Comparison of ENCODE assay signal across 13 cellular contexts in the genomic region with DNA sequence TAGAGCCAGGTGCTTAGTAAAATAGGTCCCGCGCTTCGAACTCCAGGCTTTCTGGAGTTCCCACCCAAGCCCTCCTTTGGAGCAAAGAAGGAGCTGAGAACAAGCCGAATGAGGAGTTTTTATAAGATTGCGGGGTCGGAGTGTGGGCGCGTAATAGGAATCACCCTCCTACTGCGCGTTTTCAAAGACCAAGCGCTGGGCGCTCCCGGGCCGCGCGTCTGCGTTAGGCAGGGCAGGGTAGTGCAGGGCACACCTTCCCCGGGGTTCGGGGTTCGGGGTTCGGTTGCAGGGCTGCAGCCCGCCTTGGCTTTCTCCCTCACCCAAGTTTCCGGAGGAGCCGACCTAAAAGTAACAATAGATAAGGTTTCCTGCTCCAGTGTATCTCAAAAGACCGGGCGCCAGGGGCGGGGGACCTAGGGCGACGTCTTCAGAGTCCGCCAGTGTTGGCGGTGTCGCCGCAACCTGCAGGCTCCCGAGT. TPM values are rescaled to one million over a fixed set of nuclear protein-coding genes. Genes with fewer than 3 reads are reported as not detected.
DNase-seq lines count a peak whose midpoint lies in the region; ATAC-seq, FAIRE-seq and TF ChIP-seq lines count a peak whose summit lies in the region.
"Had no signal": no experiment of that assay in that cellular context is flagged by ENCODE, and none has a peak within 500 bp of the region (broad histone marks: within the 10 kb centered on the region; RNA-seq: fewer than 3 reads in every experiment).

No MANE protein-coding gene starts in this region.

- H4K91ac ChIP-seq in H1 (replicated peaks; ENCODE audit: insufficient read length, low read length), result no peak overlapping the region

- H4K20me1 ChIP-seq in H1 (replicated peaks in 1 of 2; ENCODE audit: control insufficient read depth in 1 of 2, insufficient read depth in 2 of 2, low read length in 2 of 2), result peaks cover 5 to 8% of the 10 kb centered on the region in 2 experiments

- H3K4me3 Mint-ChIP-seq in activated CD4-positive, alpha-beta T cell treated with anti-CD3 and anti-CD28 coated beads for 36 hours, result no peak overlapping the region
- no peak overlapping the region for H3K4me3 Mint-ChIP-seq in activated CD4-positive, alpha-beta memory T cell treated with anti-CD3 and anti-CD28 coated beads, Interleukin-2, amount 10 ng/mL, durations not matched to agents 7 days and 5 days
- H3K4me3 Mint-ChIP-seq in activated CD8-positive, alpha-beta T cell treated with anti-CD3 and anti-CD28 coated beads, Interleukin-2, amount 10 ng/mL, durations not matched to agents 7 days and 5 days, result no peak overlapping the region

- H3K27me3 Mint-ChIP-seq in activated CD4-positive, alpha-beta T cell treated with anti-CD3 and anti-CD28 coated beads for 36 hours, result peaks cover 46% of the 10 kb centered on the region
- H3K27me3 Mint-ChIP-seq in activated CD4-positive, alpha-beta memory T cell treated with anti-CD3 and anti-CD28 coated beads, Interleukin-2, amount 10 ng/mL, durations not matched to agents 7 days and 5 days, result peaks cover 65% of the 10 kb centered on the region
- H3K27me3 Mint-ChIP-seq in activated CD8-positive, alpha-beta T cell treated with anti-CD3 and anti-CD28 coated beads, Interleukin-2, amount 10 ng/mL, durations not matched to agents 7 days and 5 days (ENCODE audit: low read depth), result peaks cover 71% of the 10 kb centered on the region

- no peaks in the 10 kb centered on the region for H3K79me2 ChIP-seq in H1 (ENCODE audit: control insufficient read depth in 1 of 2, insufficient read depth in 2 of 2, low read length in 2 of 2)

- H4K8ac ChIP-seq in H1 (ENCODE audit: extremely low read depth, insufficient read depth, low read length), result peak overlapping the region; percentile 31; the same call in 1 of the 2 replicates

- no peak for TF ChIP-seq RAD21 in H1 (IDR thresholded peaks at IDR 0.05 in 1 of 2, conservative IDR thresholded peaks at IDR 0.05 in 1 of 2; ENCODE audit: low read depth in 2 of 2, low read length in 2 of 2)

- peaks cover 12% of the 10 kb centered on the region for H3K23me2 ChIP-seq in H1 (ENCODE audit: low read depth, low read length)

- no peaks in the 10 kb centered on the region for H3K79me1 ChIP-seq in H1 (ENCODE audit: low read depth, low read length)

- H2AK5ac ChIP-seq in H1 (ENCODE audit: low read depth, low read length), result no peak overlapping the region

- POLR2A ChIA-PET in activated CD4-positive, alpha-beta T cell treated with anti-CD3 and anti-CD28 coated beads for 36 hours (lab: Charles Lee), result no interaction called here
- POLR2A ChIA-PET in H1 (lab: Charles Lee; ENCODE audit: partially characterized antibody), result interaction anchor here (1.0 to 8.9 kb wide), 7 partner anchors 9 to 388 kb away, joined by 3 to 70 read pairs (median 5); a partner anchor contains a TSS
- POLR2A ChIA-PET in activated CD4-positive, alpha-beta memory T cell treated with anti-CD3 and anti-CD28 coated beads, Interleukin-2, amount 10 ng/mL, durations not matched to agents 7 days and 5 days (lab: Charles Lee), result no interaction called here
- POLR2A ChIA-PET in activated CD8-positive, alpha-beta T cell treated with anti-CD3 and anti-CD28 coated beads, Interleukin-2, amount 10 ng/mL, durations not matched to agents 7 days and 5 days (lab: Charles Lee), result no interaction called here

- H3K27ac ChIP-seq in H1 (ENCODE audit: low read depth, low read length) (no peak overlapping the region), lung (ENCODE audit: low read depth in 1 of 2, low read length in 1 of 2) (peak overlapping the region in 1 of 2 donors; percentile 23), tibial artery (no peak overlapping the region)

- no peak overlapping the region for H3K23ac ChIP-seq in H1 (ENCODE audit: insufficient read length)

- H2AFZ ChIP-seq in H1 (ENCODE audit: low read length), result no peak overlapping the region

- 7% methylated on average over 34 of the region's 34 CpGs; no CpG with 5 or more reads in 1 of the 2 experiments for WGBS in H1 (ENCODE audit: extremely low coverage in 1 of 2, insufficient coverage in 1 of 2, insufficient read length in 1 of 2, insufficient replicate concordance in 2 of 2, low coverage in 1 of 2, low lambda C conversion rate in 2 of 2, missing lambda C conversion rate in 1 of 2), 2 experiments
- 5 to 6% methylated on average over 34 of the region's 34 CpGs for WGBS in lung, 2 donors

- peaks cover 0 to 10% of the 10 kb centered on the region in 2 experiments; a peak in 1 of 4 replicates for H3K9me3 ChIP-seq in H1 (ENCODE audit: insufficient read depth in 2 of 2, low read depth in 1 of 2, low read length in 1 of 2)
- H3K9me3 ChIP-seq in lung (ENCODE audit: control insufficient read depth in 2 of 2, insufficient read depth in 1 of 2, low read length in 1 of 2), result peaks cover 0 to 6% of the 10 kb centered on the region in 2 donors
- H3K9me3 ChIP-seq in tibial artery, result no peaks in the 10 kb centered on the region

- no peak overlapping the region for H3K56ac ChIP-seq in H1 (replicated peaks; ENCODE audit: insufficient read length, low read depth, low read length)

- H3K4me3 ChIP-seq in H1 (ENCODE audit: extremely low read depth in 1 of 4, insufficient read depth in 2 of 4, low read depth in 3 of 4, low read length in 4 of 4) (peak overlapping the region; percentile 17 to 56 (median 22); a peak in 4 of 8 replicates), lung (peak overlapping the region; percentile 45), tibial artery (peak overlapping the region; percentile 47 to 55)

- no peak overlapping the region for H3K4ac ChIP-seq in H1 (replicated peaks; ENCODE audit: insufficient read length, low read depth, low read length)

- ATAC-seq in activated CD4-positive, alpha-beta T cell treated with anti-CD3 and anti-CD28 coated beads for 36 hours, result no peak
- ATAC-seq in lung (ENCODE audit: insufficient read depth, low FRiP score), result no peak
- no peak for ATAC-seq in activated CD8-positive, alpha-beta T cell treated with anti-CD3 and anti-CD28 coated beads, Interleukin-2, amount 10 ng/mL, durations not matched to agents 7 days and 5 days

- peak; percentile 7 for DNase-seq in activated CD4-positive, alpha-beta T cell treated with anti-CD3 and anti-CD28 coated beads for 36 hours
- DNase-seq in activated CD4-positive, alpha-beta T cell treated with anti-CD3 and anti-CD28 coated beads for 4 hours, result no peak
- DNase-seq in H1 (ENCODE audit: low read depth in 1 of 2, low spot score in 2 of 2) (peak in 1 of 2 experiments; percentile 70), lung (ENCODE audit: low spot score) (no peak), tibial artery (no peak), HK-2 (ENCODE audit: unreplicated experiment) (no peak)
- DNase-seq in activated CD4-positive, alpha-beta memory T cell treated with anti-CD3 and anti-CD28 coated beads, Interleukin-2, amount 10 ng/mL, durations not matched to agents 7 days and 5 days, result no peak
- DNase-seq in activated CD8-positive, alpha-beta T cell treated with anti-CD3 and anti-CD28 coated beads, Interleukin-2, amount 10 ng/mL, durations not matched to agents 7 days and 5 days, result no peak
- DNase-seq: activated CD4-positive, alpha-beta T cell treated with anti-CD3 and anti-CD28 coated beads, Interleukin-2, amount 50 U/mL, for 4 hours; amniotic stem cell; NCI-H2171 had no signal

- peak overlapping the region; percentile 76 to 85 for H3K4me2 ChIP-seq in H1 (ENCODE audit: insufficient read depth in 1 of 2, low read depth in 2 of 2, low read length in 2 of 2)

- H2BK15ac ChIP-seq in H1 (ENCODE audit: low read length), result no peak overlapping the region

- TF ChIP-seq CTCF in H1 (IDR thresholded peaks at IDR 0.05; ENCODE audit: control extremely low read depth in 1 of 3, insufficient read depth in 1 of 3, low read depth in 1 of 3, low read length in 3 of 3) (no peak), lung (IDR thresholded peaks at IDR 0.05; ENCODE audit: control extremely low read depth, extremely low read depth) (no peak), tibial artery (IDR thresholded peaks at IDR 0.05) (peak in 1 of 2 experiments; percentile 2)

- peaks cover 55 to 80% (median 71%) of the 10 kb centered on the region in 4 experiments for H3K27me3 ChIP-seq in H1 (replicated peaks in 1 of 4; ENCODE audit: control insufficient read depth in 3 of 4, extremely low read depth in 1 of 4, insufficient read depth in 3 of 4, low read length in 3 of 4)
- peaks cover 4% of the 10 kb centered on the region for H3K27me3 ChIP-seq in lung (ENCODE audit: control insufficient read depth, insufficient read depth)
- peaks cover 0 to 38% of the 10 kb centered on the region in 2 donors for H3K27me3 ChIP-seq in tibial artery

- TF ChIP-seq POLR2A in H1 (IDR thresholded peaks at IDR 0.05; ENCODE audit: control extremely low read depth in 1 of 2, low read depth in 2 of 2, low read length in 2 of 2), result no peak

- H3K4me1 ChIP-seq in H1 (replicated peaks in 1 of 4; ENCODE audit: control insufficient read depth in 3 of 4, insufficient read depth in 4 of 4, low read length in 3 of 4) (peaks cover 3 to 20% (median 12%) of the 10 kb centered on the region in 4 experiments), lung (ENCODE audit: control insufficient read depth in 2 of 2, insufficient read depth in 2 of 2, low read length in 2 of 2) (peaks cover 0 to 17% of the 10 kb centered on the region in 2 donors), tibial artery (peaks cover 0 to 46% (median 38%) of the 10 kb centered on the region in 4 donors)

- H2BK5ac ChIP-seq in H1 (ENCODE audit: low read depth, low read length), result no peak overlapping the region

- intact Hi-C loops in activated CD4-positive, alpha-beta T cell treated with anti-CD3 and anti-CD28 coated beads for 36 hours (cut with DNase I, micrococcal nuclease), result loop anchor here in 1 of 2 experiments (5.0 kb wide), 2 partner anchors 619 to 1694 kb away; no protein-coding TSS in a partner anchor
- intact Hi-C loops in tibial artery (cut with DNase I; ENCODE audit: low total_unique reads), result no loop called here

- TF ChIP-seq EP300 in H1 (IDR thresholded peaks at IDR 0.05; ENCODE audit: borderline replicate concordance in 1 of 2, low read depth in 2 of 2, low read length in 2 of 2), result no peak

- H3K4me1 Mint-ChIP-seq in activated CD4-positive, alpha-beta T cell treated with anti-CD3 and anti-CD28 coated beads for 36 hours, result peaks cover 21% of the 10 kb centered on the region
- peaks cover 8% of the 10 kb centered on the region for H3K4me1 Mint-ChIP-seq in activated CD4-positive, alpha-beta memory T cell treated with anti-CD3 and anti-CD28 coated beads, Interleukin-2, amount 10 ng/mL, durations not matched to agents 7 days and 5 days
- peaks cover 17% of the 10 kb centered on the region for H3K4me1 Mint-ChIP-seq in activated CD8-positive, alpha-beta T cell treated with anti-CD3 and anti-CD28 coated beads, Interleukin-2, amount 10 ng/mL, durations not matched to agents 7 days and 5 days (ENCODE audit: low read depth)

- CTCF ChIA-PET in activated CD4-positive, alpha-beta T cell treated with anti-CD3 and anti-CD28 coated beads for 36 hours (lab: Charles Lee), result no interaction called here
- CTCF ChIA-PET in H1 (lab: Charles Lee; ENCODE audit: partially characterized antibody), result interaction anchor here (0.6 to 2.6 kb wide), 6 partner anchors 13 to 1282 kb away, joined by 3 to 8 read pairs (median 3); no protein-coding TSS in a partner anchor
- CTCF ChIA-PET in activated CD4-positive, alpha-beta memory T cell treated with anti-CD3 and anti-CD28 coated beads, Interleukin-2, amount 10 ng/mL, durations not matched to agents 7 days and 5 days (lab: Charles Lee), result no interaction called here
- CTCF ChIA-PET in activated CD8-positive, alpha-beta T cell treated with anti-CD3 and anti-CD28 coated beads, Interleukin-2, amount 10 ng/mL, durations not matched to agents 7 days and 5 days (lab: Charles Lee), result no interaction called here

- no peak overlapping the region for H3K27ac Mint-ChIP-seq in activated CD4-positive, alpha-beta T cell treated with anti-CD3 and anti-CD28 coated beads for 36 hours
- no peak overlapping the region for H3K27ac Mint-ChIP-seq in activated CD4-positive, alpha-beta memory T cell treated with anti-CD3 and anti-CD28 coated beads, Interleukin-2, amount 10 ng/mL, durations not matched to agents 7 days and 5 days
- no peak overlapping the region for H3K27ac Mint-ChIP-seq in activated CD8-positive, alpha-beta T cell treated with anti-CD3 and anti-CD28 coated beads, Interleukin-2, amount 10 ng/mL, durations not matched to agents 7 days and 5 days

- no peak for FAIRE-seq in H1 (lab: Jason Lieb, UNC)
- FAIRE-seq: HTR-8/SVneo had no signal

- no peak overlapping the region for H2BK12ac ChIP-seq in H1 (ENCODE audit: low read depth, low read length)

- no peak overlapping the region for H3K14ac ChIP-seq in H1 (ENCODE audit: insufficient read length)

- H4K5ac ChIP-seq in H1 (ENCODE audit: insufficient read length, low read depth, low read length), result no peak overlapping the region

- H3K36me3 Mint-ChIP-seq in activated CD4-positive, alpha-beta T cell treated with anti-CD3 and anti-CD28 coated beads for 36 hours (ENCODE audit: low read depth), result no peaks in the 10 kb centered on the region
- H3K36me3 Mint-ChIP-seq in activated CD4-positive, alpha-beta memory T cell treated with anti-CD3 and anti-CD28 coated beads, Interleukin-2, amount 10 ng/mL, durations not matched to agents 7 days and 5 days (ENCODE audit: low read depth), result peaks cover 4% of the 10 kb centered on the region
- peaks cover 2% of the 10 kb centered on the region for H3K36me3 Mint-ChIP-seq in activated CD8-positive, alpha-beta T cell treated with anti-CD3 and anti-CD28 coated beads, Interleukin-2, amount 10 ng/mL, durations not matched to agents 7 days and 5 days (ENCODE audit: low read depth)

- H2BK120ac ChIP-seq in H1 (replicated peaks; ENCODE audit: low read depth, low read length), result no peak overlapping the region

- H2BK20ac ChIP-seq in H1 (ENCODE audit: low read length), result no peak overlapping the region

- H3K18ac ChIP-seq in H1 (ENCODE audit: extremely low read depth, low read length), result no peak overlapping the region

- no peaks in the 10 kb centered on the region for H3K9me3 Mint-ChIP-seq in activated CD4-positive, alpha-beta T cell treated with anti-CD3 and anti-CD28 coated beads for 36 hours (ENCODE audit: low read depth)
- no peaks in the 10 kb centered on the region for H3K9me3 Mint-ChIP-seq in activated CD4-positive, alpha-beta memory T cell treated with anti-CD3 and anti-CD28 coated beads, Interleukin-2, amount 10 ng/mL, durations not matched to agents 7 days and 5 days
- no peaks in the 10 kb centered on the region for H3K9me3 Mint-ChIP-seq in activated CD8-positive, alpha-beta T cell treated with anti-CD3 and anti-CD28 coated beads, Interleukin-2, amount 10 ng/mL, durations not matched to agents 7 days and 5 days (ENCODE audit: insufficient read depth)

- H3K36me3 ChIP-seq in H1 (ENCODE audit: control insufficient read depth in 2 of 4, insufficient read depth in 4 of 4, low read length in 3 of 4) (peaks cover 0 to 5% (median 0%) of the 10 kb centered on the region in 4 experiments; a peak in 1 of 8 replicates), lung (ENCODE audit: control insufficient read depth in 2 of 2, insufficient read depth in 2 of 2, low read length in 2 of 2) (no peaks in the 10 kb centered on the region), tibial artery (no peaks in the 10 kb centered on the region)

- no peak overlapping the region for H3K9ac ChIP-seq in H1 (replicated peaks in 1 of 4; ENCODE audit: extremely low read depth in 1 of 4, low read depth in 3 of 4, low read length in 3 of 4)

RNA-seq across cellular contexts. Expression of a gene that starts 3.6 kb away (rescaled TPM):
- total RNA-seq in activated CD4-positive, alpha-beta T cell treated with anti-CD3 and anti-CD28 coated beads for 36 hours, result not detected
- total RNA-seq in H1 (2021; fragmentation: NEBNext Ultra II Directional; extraction: Animal tissue kit (Norgen Biotek cat#: 25700)), result 0.75 and 0.93 TPM in 2 replicates
- polyA plus RNA-seq in H1 (2011; rRNA removed) (0.82 and 1.3 TPM in 2 replicates), lung (1 to 10 TPM; 1.6 to 2.2 TPM)
- 0.63 TPM for polyA plus RNA-seq in H1 (2011; cell fraction: cytosol; rRNA removed)
- 2.7 TPM for polyA plus RNA-seq in H1 (2011; cell fraction: nucleus; rRNA removed)
- 0.52 to 0.83 TPM (median 0.59 TPM) in 4 replicates for polyA plus RNA-seq in H1 (2012, experiment 1 of 2)
- polyA plus RNA-seq in H1 (2012, experiment 2 of 2), result 0.24 TPM
- 0.79 TPM for polyA plus RNA-seq in H1 (2013, experiment 1 of 2)
- 0.72 TPM for polyA plus RNA-seq in H1 (2013, experiment 2 of 2)
- polyA minus RNA-seq in H1 (2011; rRNA and poly(A)+ RNA removed), result 0.85 and 1.4 TPM in 2 replicates
- polyA minus RNA-seq in H1 (2011; cell fraction: cytosol; rRNA and poly(A)+ RNA removed), result 1.5 TPM
- 2.4 TPM for polyA minus RNA-seq in H1 (2011; cell fraction: nucleus; rRNA and poly(A)+ RNA removed)
- 1 to 10 TPM; 4.3 to 7.9 TPM for total RNA-seq in lung
- not detected for total RNA-seq in activated CD4-positive, alpha-beta memory T cell treated with anti-CD3 and anti-CD28 coated beads, Interleukin-2, amount 10 ng/mL, durations not matched to agents 7 days and 5 days
- not detected for total RNA-seq in activated CD8-positive, alpha-beta T cell treated with anti-CD3 and anti-CD28 coated beads, Interleukin-2, amount 10 ng/mL, durations not matched to agents 7 days and 5 days
- total RNA-seq: A172 had no signal

RNA-seq across cellular contexts. Expression of a gene that starts 44.6 kb away (rescaled TPM):
- total RNA-seq in activated CD4-positive, alpha-beta T cell treated with anti-CD3 and anti-CD28 coated beads for 36 hours, result not detected
- total RNA-seq in H1 (2021; fragmentation: NEBNext Ultra II Directional; extraction: Animal tissue kit (Norgen Biotek cat#: 25700)), result 0.13 TPM in 2 replicates
- polyA plus RNA-seq in H1 (2011; rRNA removed) (0.09 and 0.17 TPM in 2 replicates), lung (10 to 100 TPM; 28.4 to 75.3 TPM)
- polyA plus RNA-seq in H1 (2011; cell fraction: cytosol; rRNA removed), result 0.16 TPM
- polyA plus RNA-seq in H1 (2011; cell fraction: nucleus; rRNA removed), result 0.11 TPM
- polyA plus RNA-seq in H1 (2012, experiment 1 of 2), result 0.15 to 0.17 TPM in 2 of 4 replicates, not detected in the others
- polyA plus RNA-seq in H1 (2012, experiment 2 of 2), result 0.10 TPM
- 0.06 TPM for polyA plus RNA-seq in H1 (2013, experiment 1 of 2)
- polyA plus RNA-seq in H1 (2013, experiment 2 of 2), result 0.04 TPM
- not detected in 2 replicates for polyA minus RNA-seq in H1 (2011; rRNA and poly(A)+ RNA removed)
- polyA minus RNA-seq in H1 (2011; cell fraction: cytosol; rRNA and poly(A)+ RNA removed), result not detected
- not detected for polyA minus RNA-seq in H1 (2011; cell fraction: nucleus; rRNA and poly(A)+ RNA removed)
- total RNA-seq in lung, result 10 to 100 TPM; 91.3 to 97.7 TPM
- not detected for total RNA-seq in activated CD4-positive, alpha-beta memory T cell treated with anti-CD3 and anti-CD28 coated beads, Interleukin-2, amount 10 ng/mL, durations not matched to agents 7 days and 5 days
- total RNA-seq in activated CD8-positive, alpha-beta T cell treated with anti-CD3 and anti-CD28 coated beads, Interleukin-2, amount 10 ng/mL, durations not matched to agents 7 days and 5 days, result not detected
- total RNA-seq: A172 had no signal

Comparison
In these comparisons a context has a peak if more than half of its experiments do, and no peak if none do; other contexts are left out.
1. RNA of a gene that starts 44.6 kb away (total RNA-seq): 91.3 to 97.7 TPM in lung; 0.13 TPM in H1, not detected in activated CD4-positive, alpha-beta T cell treated with anti-CD3 and anti-CD28 coated beads for 36 hours, not detected in activated CD4-positive, alpha-beta memory T cell treated with anti-CD3 and anti-CD28 coated beads, Interleukin-2, amount 10 ng/mL, durations not matched to agents 7 days and 5 days and not detected in activated CD8-positive, alpha-beta T cell treated with anti-CD3 and anti-CD28 coated beads, Interleukin-2, amount 10 ng/mL, durations not matched to agents 7 days and 5 days; every median in the first group is over 10 times any median in the second.
2. Peak in every context shown above with its lines, with median percentiles within 50 percentile points of each other: H3K4me3 ChIP-seq.